In the genomic region with DNA sequence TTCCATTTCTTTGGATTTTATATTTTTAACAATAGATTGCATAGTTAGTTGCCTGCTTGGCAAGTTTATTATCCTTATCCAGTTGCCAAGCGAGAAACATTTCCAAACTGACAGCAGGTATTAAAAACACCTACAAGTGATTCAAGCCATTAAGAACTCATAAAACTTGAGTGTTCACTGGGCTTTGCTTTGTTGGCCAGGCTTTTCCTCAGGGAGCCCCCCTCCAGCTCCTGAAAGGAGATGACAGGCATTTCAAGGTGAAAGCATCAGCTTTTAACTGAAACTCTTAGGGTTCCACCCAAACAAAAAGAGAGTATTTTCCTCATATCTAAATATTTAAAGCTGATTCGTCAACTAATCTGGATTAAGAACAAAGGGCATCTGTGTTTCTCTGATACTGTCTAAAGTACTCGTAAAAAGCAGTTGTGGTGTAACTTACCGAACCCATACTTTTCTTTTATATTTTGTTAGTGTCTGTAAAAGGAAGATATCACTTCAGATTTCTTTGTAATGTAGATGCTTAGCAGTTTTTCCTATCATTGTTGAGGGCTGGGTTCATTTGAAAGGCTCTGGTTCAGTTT, we compare ENCODE assay signal across 16 cellular contexts.
"Had no signal": no experiment of that assay in that cellular context is flagged by ENCODE, and none has a peak within 500 bp of the region (broad histone marks: within the 10 kb centered on the region; RNA-seq: fewer than 3 reads in every experiment).

No MANE protein-coding gene starts in this region.

- DNase-seq: activated CD4-positive, alpha-beta memory T cell treated with anti-CD3 and anti-CD28 coated beads for 36 hours; activated gamma-delta T cell; activated naive CD8-positive, alpha-beta T cell treated with anti-CD3 and anti-CD28 coated beads for 36 hours; activated T-cell treated with anti-CD3 and anti-CD28 coated beads, Interleukin-2, amount 50 U/mL, for 48 hours; brain microvascular endothelial cell; cerebellar nuclear complex; dermis blood vessel endothelial cell; erythroblast; hypothalamus; left colon; mucosa of descending colon; naive thymus-derived CD8-positive, alpha-beta T cell; right cardiac atrium; stimulated activated CD4-positive, alpha-beta T cell treated with anti-CD3 and anti-CD28 coated beads, Interleukin-1b, Interleukin-23, amount 100 ng/mL, for 48 hours; stimulated activated naive B cell treated with anti-CD40 and anti-IgM and Interleukin-4, amounts not matched to agents 10 μg/mL and 1 μg/mL and 100 μg/mL, for 72 hours; trophoblast cell had no signal

- H3K27ac Mint-ChIP-seq: activated CD4-positive, alpha-beta memory T cell treated with anti-CD3 and anti-CD28 coated beads for 36 hours; activated naive CD8-positive, alpha-beta T cell treated with anti-CD3 and anti-CD28 coated beads for 36 hours; naive thymus-derived CD8-positive, alpha-beta T cell; stimulated activated naive B cell treated with anti-CD40 and anti-IgM and Interleukin-4, amounts not matched to agents 10 μg/mL and 1 μg/mL and 100 μg/mL, for 72 hours had no signal

- H3K9me3 Mint-ChIP-seq: activated CD4-positive, alpha-beta memory T cell treated with anti-CD3 and anti-CD28 coated beads for 36 hours; activated naive CD8-positive, alpha-beta T cell treated with anti-CD3 and anti-CD28 coated beads for 36 hours; stimulated activated naive B cell treated with anti-CD40 and anti-IgM and Interleukin-4, amounts not matched to agents 10 μg/mL and 1 μg/mL and 100 μg/mL, for 72 hours had no signal

- H3K36me3 Mint-ChIP-seq: activated CD4-positive, alpha-beta memory T cell treated with anti-CD3 and anti-CD28 coated beads for 36 hours; activated naive CD8-positive, alpha-beta T cell treated with anti-CD3 and anti-CD28 coated beads for 36 hours; naive thymus-derived CD8-positive, alpha-beta T cell; stimulated activated naive B cell treated with anti-CD40 and anti-IgM and Interleukin-4, amounts not matched to agents 10 μg/mL and 1 μg/mL and 100 μg/mL, for 72 hours had no signal

- H3K27me3 Mint-ChIP-seq: activated CD4-positive, alpha-beta memory T cell treated with anti-CD3 and anti-CD28 coated beads for 36 hours; activated naive CD8-positive, alpha-beta T cell treated with anti-CD3 and anti-CD28 coated beads for 36 hours; naive thymus-derived CD8-positive, alpha-beta T cell; stimulated activated naive B cell treated with anti-CD40 and anti-IgM and Interleukin-4, amounts not matched to agents 10 μg/mL and 1 μg/mL and 100 μg/mL, for 72 hours had no signal

- H3K4me3 Mint-ChIP-seq: activated CD4-positive, alpha-beta memory T cell treated with anti-CD3 and anti-CD28 coated beads for 36 hours; activated naive CD8-positive, alpha-beta T cell treated with anti-CD3 and anti-CD28 coated beads for 36 hours; naive thymus-derived CD8-positive, alpha-beta T cell; stimulated activated naive B cell treated with anti-CD40 and anti-IgM and Interleukin-4, amounts not matched to agents 10 μg/mL and 1 μg/mL and 100 μg/mL, for 72 hours had no signal

- H3K4me1 Mint-ChIP-seq: activated naive CD8-positive, alpha-beta T cell treated with anti-CD3 and anti-CD28 coated beads for 36 hours; naive thymus-derived CD8-positive, alpha-beta T cell; stimulated activated naive B cell treated with anti-CD40 and anti-IgM and Interleukin-4, amounts not matched to agents 10 μg/mL and 1 μg/mL and 100 μg/mL, for 72 hours had no signal

- ATAC-seq: left colon; mucosa of descending colon; naive thymus-derived CD8-positive, alpha-beta T cell; right cardiac atrium; stimulated activated naive B cell treated with anti-CD40 and anti-IgM and Interleukin-4, amounts not matched to agents 10 μg/mL and 1 μg/mL and 100 μg/mL, for 72 hours had no signal
